In the genomic region with DNA sequence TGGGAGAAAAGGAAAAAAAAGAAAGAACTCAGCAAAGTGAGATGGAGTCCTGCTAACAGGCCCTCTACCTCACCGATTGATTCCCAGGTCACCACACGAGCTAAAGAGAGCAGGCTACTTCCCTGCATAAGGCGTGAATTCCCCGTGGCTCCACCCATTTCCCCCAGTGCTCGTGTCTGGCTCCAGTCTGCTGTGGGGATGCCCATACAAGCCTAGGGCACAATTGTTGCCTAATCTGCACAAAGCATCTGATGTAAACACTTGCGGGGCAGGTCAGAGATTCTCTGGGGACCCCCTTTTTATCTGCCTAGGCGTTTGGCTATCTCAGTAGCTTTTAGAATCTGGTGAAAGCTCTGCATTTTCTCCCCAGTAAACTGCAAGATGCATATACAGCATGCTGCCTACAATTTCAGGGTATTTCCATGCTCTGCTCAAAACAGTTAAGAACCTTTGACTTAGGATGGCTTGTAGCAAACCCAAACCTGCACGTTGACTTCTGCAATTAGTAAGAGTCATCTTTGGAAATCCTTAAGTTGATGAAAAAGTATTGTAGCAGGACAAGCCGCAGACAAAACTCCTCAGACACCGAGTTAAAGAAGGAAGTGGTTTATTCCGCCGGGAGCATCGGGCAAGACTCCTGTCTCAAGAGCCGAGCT, we compare ENCODE assay signal across 17 cellular contexts. TPM values are rescaled to one million over a fixed set of nuclear protein-coding genes. Genes with fewer than 3 reads are reported as not detected.
DNase-seq lines count a peak whose midpoint lies in the region; ATAC-seq and TF ChIP-seq lines count a peak whose summit lies in the region.
"Had no signal": no experiment of that assay in that cellular context is flagged by ENCODE, and none has a peak within 500 bp of the region (broad histone marks: within the 10 kb centered on the region; RNA-seq: fewer than 3 reads in every experiment).

No MANE protein-coding gene starts in this region.

- peaks cover 2% of the 10 kb centered on the region for H3K27me3 Mint-ChIP-seq in endothelial cell (ENCODE audit: unreplicated experiment)
- no peaks in the 10 kb centered on the region for H3K27me3 Mint-ChIP-seq in activated CD4-positive, alpha-beta T cell treated with anti-CD3 and anti-CD28 coated beads for 36 hours

- H3K4me3 Mint-ChIP-seq in endothelial cell (ENCODE audit: unreplicated experiment): no peak overlapping the region
- no peak overlapping the region for H3K4me3 Mint-ChIP-seq in activated CD4-positive, alpha-beta T cell treated with anti-CD3 and anti-CD28 coated beads for 36 hours
- H3K4me3 Mint-ChIP-seq: T-helper 1 cell treated with Interleukin-12 subunit alpha and Interleukin-12 subunit beta and Interleukin-4 antibody, amounts not matched to agents 30 μg/mL and 1 μg/mL, for 36 hours had no signal

- TF ChIP-seq CTCF in endothelial cell (IDR thresholded peaks at IDR 0.05; ENCODE audit: unreplicated experiment): no peak

- H2AFZ ChIP-seq in ACC112 (ENCODE audit: low read length, unreplicated experiment): peak overlapping the region; percentile 84

- intact Hi-C loops in activated CD4-positive, alpha-beta T cell treated with anti-CD3 and anti-CD28 coated beads for 36 hours (cut with DNase I, micrococcal nuclease): no loop called here

- H3K4me1 Mint-ChIP-seq in endothelial cell (ENCODE audit: unreplicated experiment): peaks cover 29% of the 10 kb centered on the region
- H3K4me1 Mint-ChIP-seq in activated CD4-positive, alpha-beta T cell treated with anti-CD3 and anti-CD28 coated beads for 36 hours: no peaks in the 10 kb centered on the region

- POLR2A ChIA-PET in activated CD4-positive, alpha-beta T cell treated with anti-CD3 and anti-CD28 coated beads for 36 hours (lab: Charles Lee): no interaction called here

- in situ Hi-C loops in KBM-7 (cut with MboI; ENCODE audit: low pct_unique_long_range_greater_than_20kb, low sequenced_read_pairs): no loop called here

- CTCF ChIA-PET in activated CD4-positive, alpha-beta T cell treated with anti-CD3 and anti-CD28 coated beads for 36 hours (lab: Charles Lee): no interaction called here

- H3K79me2 ChIP-seq in ACC112 (ENCODE audit: control insufficient read depth, insufficient read depth, low read length, unreplicated experiment): no peaks in the 10 kb centered on the region

- H3K27me3 ChIP-seq in ACC112 (ENCODE audit: insufficient read depth, low read length): no peaks in the 10 kb centered on the region
- H3K27me3 ChIP-seq: adrenal gland had no signal

- no peaks in the 10 kb centered on the region for H3K4me1 ChIP-seq in ACC112 (ENCODE audit: control insufficient read depth, insufficient read depth, low read length, unreplicated experiment)
- H3K4me1 ChIP-seq: adrenal gland had no signal

- DNase-seq in KBM-7: peak; percentile 47
- no peak for DNase-seq in endothelial cell (ENCODE audit: low spot score)
- no peak for DNase-seq in activated CD4-positive, alpha-beta T cell treated with anti-CD3 and anti-CD28 coated beads for 36 hours
- no peak for DNase-seq in activated naive CD4-positive, alpha-beta T cell (lab: John Stamatoyannopoulos, UW)
- DNase-seq in NCI-H1105 treated with DMSO at 0.1 percent for 48 hours (lab: John Stamatoyannopoulos, UW): no peak
- DNase-seq in kidney glomerular epithelial cell (lab: John Stamatoyannopoulos, UW): no peak
- DNase-seq: adrenal gland; DND-41; NCI-H1105; NCI-H82; stimulated activated CD4-positive, alpha-beta T cell treated with anti-CD3 and anti-CD28 coated beads, Interleukin-4, amount 100 ng/mL, for 4 hours; substantia nigra had no signal

- no peak overlapping the region for H3K27ac ChIP-seq in ACC112 (ENCODE audit: low read depth, low read length)
- H3K27ac ChIP-seq: adrenal gland, prostate gland had no signal

- H3K36me3 ChIP-seq in ACC112 (ENCODE audit: insufficient read depth, low read length): peaks cover 2% of the 10 kb centered on the region; the same call in 1 of the 2 replicates
- H3K36me3 ChIP-seq: adrenal gland, prostate gland had no signal

- no peaks in the 10 kb centered on the region for H3K9me3 Mint-ChIP-seq in endothelial cell (ENCODE audit: unreplicated experiment)
- peaks cover 6% of the 10 kb centered on the region for H3K9me3 Mint-ChIP-seq in activated CD4-positive, alpha-beta T cell treated with anti-CD3 and anti-CD28 coated beads for 36 hours (ENCODE audit: low read depth)
- H3K9me3 Mint-ChIP-seq: T-helper 1 cell treated with Interleukin-12 subunit alpha and Interleukin-12 subunit beta and Interleukin-4 antibody, amounts not matched to agents 30 μg/mL and 1 μg/mL, for 36 hours had no signal

- ATAC-seq in GM18907 (IDR thresholded peaks at IDR 0.05; ENCODE audit: unreplicated experiment): peak; percentile 77
- no peak for ATAC-seq in activated CD4-positive, alpha-beta T cell treated with anti-CD3 and anti-CD28 coated beads for 36 hours

- no peak overlapping the region for H3K4me3 ChIP-seq in ACC112 (ENCODE audit: low read depth, low read length)
- H3K4me3 ChIP-seq: adrenal gland, lung, prostate gland had no signal

- H3K27ac Mint-ChIP-seq in endothelial cell (ENCODE audit: unreplicated experiment): peak overlapping the region; percentile 42
- no peak overlapping the region for H3K27ac Mint-ChIP-seq in activated CD4-positive, alpha-beta T cell treated with anti-CD3 and anti-CD28 coated beads for 36 hours
- H3K27ac Mint-ChIP-seq: T-helper 1 cell treated with Interleukin-12 subunit alpha and Interleukin-12 subunit beta and Interleukin-4 antibody, amounts not matched to agents 30 μg/mL and 1 μg/mL, for 36 hours had no signal

- no peaks in the 10 kb centered on the region for H3K36me3 Mint-ChIP-seq in endothelial cell (ENCODE audit: low read depth, unreplicated experiment)
- no peaks in the 10 kb centered on the region for H3K36me3 Mint-ChIP-seq in activated CD4-positive, alpha-beta T cell treated with anti-CD3 and anti-CD28 coated beads for 36 hours (ENCODE audit: low read depth)

RNA-seq across cellular contexts. Expression of gene MYO3B, which starts 34.8 kb away (rescaled TPM):
- 1.3 TPM for total RNA-seq in endothelial cell (ENCODE audit: unreplicated experiment)
- 1 to 10 TPM in 1 of 2 experiments, under 1 TPM in 1; 0.97 to 1.2 TPM for total RNA-seq in activated CD4-positive, alpha-beta T cell treated with anti-CD3 and anti-CD28 coated beads for 36 hours
